In genomic region chr3:105869531-105869833, GRCh38 we compare ENCODE assay signal across 8 cellular contexts. TPM values are rescaled to one million over a fixed set of nuclear protein-coding genes. Genes with fewer than 3 reads are reported as not detected.
DNase-seq lines count a peak whose midpoint lies in the region; ATAC-seq and TF ChIP-seq lines count a peak whose summit lies in the region.

No MANE protein-coding gene starts in this region.

- H3K36me3 Mint-ChIP-seq in naive thymus-derived CD4-positive, alpha-beta T cell, result peaks cover 0 to 31% (median 7%) of the 10 kb centered on the region in 5 donors

- H3K4me1 ChIP-seq in naive thymus-derived CD4-positive, alpha-beta T cell (ENCODE audit: control insufficient read depth in 2 of 2, insufficient read depth in 2 of 2, low read length in 2 of 2), result peaks cover 25 to 35% of the 10 kb centered on the region in 2 donors

- no peak for TF ChIP-seq CTCF in AG04450 (IDR thresholded peaks at IDR 0.05; ENCODE audit: low read depth, low read length)

- H3K36me3 ChIP-seq in KOPT-K1 (ENCODE audit: insufficient read depth, low read length), result no peaks in the 10 kb centered on the region; the same call in 1 of the 2 replicates
- peaks cover 0 to 11% (median 1%) of the 10 kb centered on the region in 3 experiments for H3K36me3 ChIP-seq in naive thymus-derived CD4-positive, alpha-beta T cell (ENCODE audit: control insufficient read depth in 2 of 3, insufficient read depth in 3 of 3, low read length in 3 of 3)

- no peak for DNase-seq in AG04450 (ENCODE audit: low read depth, low spot score)
- no peak for DNase-seq in naive thymus-derived CD4-positive, alpha-beta T cell
- DNase-seq in hepatic stellate cell (ENCODE audit: low spot score), result no peak
- no peak for DNase-seq in islet precursor cell
- no peak for DNase-seq in COR-L47 (lab: John Stamatoyannopoulos, UW)

- H3K9me3 Mint-ChIP-seq in naive thymus-derived CD4-positive, alpha-beta T cell, result no peaks in the 10 kb centered on the region

- H3K27me3 Mint-ChIP-seq in naive thymus-derived CD4-positive, alpha-beta T cell, result no peaks in the 10 kb centered on the region

- H3K4me3 Mint-ChIP-seq in naive thymus-derived CD4-positive, alpha-beta T cell, result peak overlapping the region; percentile 89 to 100 (median 97)

- intact Hi-C loops in naive thymus-derived CD4-positive, alpha-beta T cell (cut with micrococcal nuclease), result loop anchor here (1.0 to 5.0 kb wide), 17 partner anchors 8 to 1653 kb away; partner anchors contain the start of genes ALCAM (in 2 of the 2) and BBX (in 1 of the 2)

- H3K4me1 Mint-ChIP-seq in naive thymus-derived CD4-positive, alpha-beta T cell, result peaks cover 21 to 52% (median 44%) of the 10 kb centered on the region in 7 donors

- H3K27ac ChIP-seq in AG04450 (ENCODE audit: low read depth, low read length) (peak overlapping the region; percentile 88), KOPT-K1 (ENCODE audit: low read depth, low read length, poor library complexity, severe bottlenecking) (peak overlapping the region; percentile 68), cingulate gyrus (ENCODE audit: low read depth, low read length) (peak overlapping the region; percentile 94)
- H3K27ac ChIP-seq in naive thymus-derived CD4-positive, alpha-beta T cell (ENCODE audit: low read depth, low read length), result peak overlapping the region; percentile 91

- no peaks in the 10 kb centered on the region; the same call in 1 of the 2 replicates for H3K9me3 ChIP-seq in AG04450 (ENCODE audit: control insufficient read depth, insufficient read depth, low read length)
- no peaks in the 10 kb centered on the region for H3K9me3 ChIP-seq in KOPT-K1 (ENCODE audit: insufficient read depth, low read length, poor library complexity, severe bottlenecking)
- no peaks in the 10 kb centered on the region for H3K9me3 ChIP-seq in naive thymus-derived CD4-positive, alpha-beta T cell (ENCODE audit: control insufficient read depth in 2 of 3, low read length in 3 of 3)

- peak overlapping the region; percentile 89 to 98 (median 94) for H3K27ac Mint-ChIP-seq in naive thymus-derived CD4-positive, alpha-beta T cell

- ATAC-seq in naive thymus-derived CD4-positive, alpha-beta T cell, result no peak
- no peak for ATAC-seq in HG02852 (IDR thresholded peaks at IDR 0.05; ENCODE audit: unreplicated experiment)

- no peaks in the 10 kb centered on the region for H3K27me3 ChIP-seq in AG04450 (ENCODE audit: control insufficient read depth, insufficient read depth, low read length)
- no peaks in the 10 kb centered on the region for H3K27me3 ChIP-seq in naive thymus-derived CD4-positive, alpha-beta T cell (ENCODE audit: control insufficient read depth in 2 of 2, insufficient read depth in 2 of 2, low read length in 2 of 2)

- POLR2A ChIA-PET in AG04450 (lab: Yijun Ruan, JAX), result interaction anchor here (1.0 to 2.0 kb wide), 3 partner anchors 34 to 329 kb away, joined by 3 to 9 read pairs (median 8); no protein-coding TSS in a partner anchor
- POLR2A ChIA-PET in naive thymus-derived CD4-positive, alpha-beta T cell (lab: Charles Lee), result interaction anchor here (0.5 to 2.5 kb wide), 6 partner anchors 8 to 105 kb away, joined by 3 to 10 read pairs (median 4); no protein-coding TSS in a partner anchor

- CTCF ChIA-PET in AG04450 (lab: Charles Lee), result interaction anchor here (0.6 kb wide), 1 partner anchor 623 kb away, joined by 3 read pairs; no protein-coding TSS in a partner anchor
- CTCF ChIA-PET in naive thymus-derived CD4-positive, alpha-beta T cell (lab: Charles Lee), result no interaction called here

- H3K4me3 ChIP-seq in AG04450 (ENCODE audit: low read depth, low read length), result peak overlapping the region; percentile 84
- H3K4me3 ChIP-seq in naive thymus-derived CD4-positive, alpha-beta T cell (ENCODE audit: low read length), result peak overlapping the region; percentile 86

RNA-seq across cellular contexts. Expression of gene CBLB, which starts 0.7 kb away (rescaled TPM):
- polyA plus RNA-seq in AG04450 (2011; rRNA removed), result 18.5 and 24.7 TPM in 2 replicates
- 27.9 and 39.1 TPM in 2 replicates for polyA minus RNA-seq in AG04450 (2011; rRNA and poly(A)+ RNA removed)
- total RNA-seq in naive thymus-derived CD4-positive, alpha-beta T cell, result 100 to 1,000 TPM in 3 of 5 experiments, 10 to 100 TPM in 2; 82.8 to 135 (median 109) TPM
- polyA plus RNA-seq in naive thymus-derived CD4-positive, alpha-beta T cell, result 10 to 100 TPM; 22.4 to 30.4 TPM
